8 cellular contexts compared by ENCODE assay signal in the genomic region with DNA sequence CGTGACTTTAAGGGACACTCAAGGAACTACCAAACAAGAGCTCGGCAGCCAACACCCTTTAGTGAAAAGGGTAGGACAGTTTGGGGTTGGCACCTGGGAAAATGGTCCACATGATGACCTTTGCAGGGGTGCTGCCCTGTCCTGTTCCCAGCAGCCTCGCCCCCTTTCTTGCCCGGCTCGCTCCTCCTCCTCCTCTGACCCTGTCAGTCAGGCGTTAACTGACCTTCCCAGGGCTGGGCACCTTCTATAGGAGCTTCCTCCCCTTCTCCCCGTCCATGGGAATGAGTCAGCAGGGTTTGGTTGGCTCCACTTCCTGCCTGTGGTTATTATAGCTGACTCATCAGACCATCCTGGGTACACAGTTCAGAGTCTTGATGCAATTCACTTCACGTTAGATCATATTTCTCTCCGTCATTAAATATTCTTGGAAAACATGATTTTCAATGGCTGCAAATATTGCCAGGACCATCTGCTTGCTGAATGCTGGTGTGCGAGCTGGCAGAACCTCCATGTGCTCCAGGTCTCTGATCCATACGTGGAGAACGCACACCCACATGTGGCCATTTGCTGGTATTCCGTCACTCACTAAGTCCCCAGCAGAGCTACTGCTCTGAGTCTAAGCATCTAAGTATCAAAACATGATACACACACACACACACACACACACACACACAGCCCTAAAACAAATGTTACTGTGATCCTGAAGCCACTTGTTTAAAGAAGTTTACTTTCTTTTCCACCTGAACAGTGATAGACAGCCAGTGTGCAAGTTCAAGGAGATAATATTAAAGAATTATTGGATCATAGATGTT.
A peak's percentile ranks its signal among the peaks of the same experiment; 100 is the strongest.
DNase-seq lines count a peak whose midpoint lies in the region; ATAC-seq and TF ChIP-seq lines count a peak whose summit lies in the region.

No MANE protein-coding gene starts in this region.

- H2AFZ ChIP-seq in neuronal stem cell (ENCODE audit: low read length) = peak overlapping the region; percentile 63

- TF ChIP-seq CTCF in tibial artery (IDR thresholded peaks at IDR 0.05) = no peak

- H3K4me3 Mint-ChIP-seq in CD4-positive, CD25-positive, alpha-beta regulatory T cell = peak overlapping the region; percentile 14 to 85 (median 72)

- H3K36me3 ChIP-seq in CD4-positive, CD25-positive, alpha-beta regulatory T cell (ENCODE audit: control insufficient read depth, insufficient read depth, low read length) = no peaks in the 10 kb centered on the region
- H3K36me3 ChIP-seq in neuronal stem cell (replicated peaks in 1 of 2; ENCODE audit: control insufficient read depth in 2 of 2, insufficient read depth in 2 of 2, low read length in 2 of 2) (no peaks in the 10 kb centered on the region), tibial artery (no peaks in the 10 kb centered on the region)

- H2BK12ac ChIP-seq in neuronal stem cell (ENCODE audit: low read length) = peak overlapping the region; percentile 75

- H3K27me3 ChIP-seq in CD4-positive, CD25-positive, alpha-beta regulatory T cell (ENCODE audit: control insufficient read depth, insufficient read depth, low read length) = no peaks in the 10 kb centered on the region
- H3K27me3 ChIP-seq in neuronal stem cell (ENCODE audit: control insufficient read depth in 3 of 3, insufficient read depth in 3 of 3, low read depth in 1 of 3, low read length in 3 of 3) (no peaks in the 10 kb centered on the region), tibial artery (no peaks in the 10 kb centered on the region)

- H3K4ac ChIP-seq in neuronal stem cell (ENCODE audit: low read length) = no peak overlapping the region

- H3K27ac ChIP-seq in CD4-positive, CD25-positive, alpha-beta regulatory T cell (ENCODE audit: insufficient read depth, low read length, poor library complexity, severe bottlenecking) = no peak overlapping the region
- H3K27ac ChIP-seq in neuronal stem cell (replicated peaks; ENCODE audit: low read length) (no peak overlapping the region), tibial artery (peak overlapping the region in 1 of 2 donors; percentile 26)

- H3K18ac ChIP-seq in neuronal stem cell (ENCODE audit: low read length) = peak overlapping the region; percentile 68

- no CpG with 5 or more reads among the region's 13 CpGs for WGBS in neuronal stem cell (ENCODE audit: extremely low coverage in 2 of 2, insufficient read length in 2 of 2, insufficient replicate concordance in 1 of 2), 2 donors

- H3K4me1 ChIP-seq in CD4-positive, CD25-positive, alpha-beta regulatory T cell (ENCODE audit: control insufficient read depth, insufficient read depth, low read length, poor library complexity, severe bottlenecking) = peaks cover 18% of the 10 kb centered on the region
- H3K4me1 ChIP-seq in neuronal stem cell (ENCODE audit: control insufficient read depth in 2 of 2, insufficient read depth in 1 of 2, low read depth in 1 of 2, low read length in 2 of 2) (peaks cover 21 to 33% of the 10 kb centered on the region in 2 donors), tibial artery (peaks cover 0 to 12% (median 8%) of the 10 kb centered on the region in 4 donors)

- H3K36me3 Mint-ChIP-seq in CD4-positive, CD25-positive, alpha-beta regulatory T cell = no peaks in the 10 kb centered on the region

- peak; percentile 82 to 87 for ATAC-seq in CD4-positive, CD25-positive, alpha-beta regulatory T cell (ENCODE audit: low read depth in 2 of 2)
- ATAC-seq in HG02981 (IDR thresholded peaks at IDR 0.05; ENCODE audit: unreplicated experiment) = peak; percentile 53
- peak; percentile 92 for ATAC-seq in esophagus mucosa
- ATAC-seq in GM19023 (IDR thresholded peaks at IDR 0.05; ENCODE audit: unreplicated experiment) = no peak

- H3K27me3 Mint-ChIP-seq in CD4-positive, CD25-positive, alpha-beta regulatory T cell = peaks cover 4% of the 10 kb centered on the region

- peak overlapping the region; percentile 70 for H3K4me3 ChIP-seq in CD4-positive, CD25-positive, alpha-beta regulatory T cell (ENCODE audit: low read depth, low read length)
- H3K4me3 ChIP-seq in neuronal stem cell (ENCODE audit: low read length in 2 of 2) (no peak overlapping the region), tibial artery (no peak overlapping the region)

- peak overlapping the region; percentile 0 to 52 (median 26) for H3K27ac Mint-ChIP-seq in CD4-positive, CD25-positive, alpha-beta regulatory T cell

- no peak overlapping the region for H2BK120ac ChIP-seq in neuronal stem cell (ENCODE audit: low read depth, low read length)

- H4K91ac ChIP-seq in neuronal stem cell (ENCODE audit: low read depth, low read length, poor library complexity) = no peak overlapping the region

- no peak overlapping the region for H3K9ac ChIP-seq in neuronal stem cell (ENCODE audit: low read depth, low read length, poor library complexity)

- no peak overlapping the region for H3K23ac ChIP-seq in neuronal stem cell (ENCODE audit: low read depth, low read length, poor library complexity)

- no peaks in the 10 kb centered on the region for H3K9me3 Mint-ChIP-seq in CD4-positive, CD25-positive, alpha-beta regulatory T cell

- H4K8ac ChIP-seq in neuronal stem cell (ENCODE audit: low read depth, low read length) = no peak overlapping the region

- no peaks in the 10 kb centered on the region for H3K79me1 ChIP-seq in neuronal stem cell (ENCODE audit: low read depth, low read length)

- H3K9me3 ChIP-seq in CD4-positive, CD25-positive, alpha-beta regulatory T cell (ENCODE audit: control insufficient read depth in 2 of 2, low read length in 2 of 2) = no peaks in the 10 kb centered on the region
- H3K9me3 ChIP-seq in neuronal stem cell (replicated peaks in 1 of 2; ENCODE audit: control insufficient read depth in 2 of 2, insufficient read depth in 1 of 2, low read depth in 1 of 2, low read length in 2 of 2) = peaks cover 2 to 8% of the 10 kb centered on the region in 2 donors
- no peaks in the 10 kb centered on the region for H3K9me3 ChIP-seq in tibial artery

- H2BK15ac ChIP-seq in neuronal stem cell (ENCODE audit: low read length) = no peak overlapping the region

- H3K4me1 Mint-ChIP-seq in CD4-positive, CD25-positive, alpha-beta regulatory T cell = peaks cover 7 to 31% (median 18%) of the 10 kb centered on the region in 4 donors

- H2AK5ac ChIP-seq in neuronal stem cell (ENCODE audit: low read depth, low read length) = peak overlapping the region; percentile 14

- peak; percentile 39 to 87 (median 42) for DNase-seq in CD4-positive, CD25-positive, alpha-beta regulatory T cell
- DNase-seq in NOMO-1 treated with dmso at 0.1 percent for 144 hours (lab: John Stamatoyannopoulos, UW; ENCODE audit: unreplicated experiment) = peak; percentile 80
- peak; percentile 32 for DNase-seq in activated CD8-positive, alpha-beta memory T cell treated with anti-CD3 and anti-CD28 coated beads, Interleukin-2, amount 50 U/mL, for 4 hours
- DNase-seq in neuronal stem cell (ENCODE audit: low spot score) = no peak
- DNase-seq in tibial artery = peak; percentile 77 to 89

- no peak overlapping the region for H3K4me2 ChIP-seq in neuronal stem cell (ENCODE audit: insufficient read depth, low read length, poor library complexity, severe bottlenecking)

- H3K14ac ChIP-seq in neuronal stem cell (ENCODE audit: low read length) = no peak overlapping the region

- intact Hi-C loops in tibial artery (cut with DNase I; ENCODE audit: low total_unique reads) = no loop called here

- no peak overlapping the region for H2BK5ac ChIP-seq in neuronal stem cell (ENCODE audit: low read length)
